Comparison of ENCODE assay signal across 39 cellular contexts in the genomic region with DNA sequence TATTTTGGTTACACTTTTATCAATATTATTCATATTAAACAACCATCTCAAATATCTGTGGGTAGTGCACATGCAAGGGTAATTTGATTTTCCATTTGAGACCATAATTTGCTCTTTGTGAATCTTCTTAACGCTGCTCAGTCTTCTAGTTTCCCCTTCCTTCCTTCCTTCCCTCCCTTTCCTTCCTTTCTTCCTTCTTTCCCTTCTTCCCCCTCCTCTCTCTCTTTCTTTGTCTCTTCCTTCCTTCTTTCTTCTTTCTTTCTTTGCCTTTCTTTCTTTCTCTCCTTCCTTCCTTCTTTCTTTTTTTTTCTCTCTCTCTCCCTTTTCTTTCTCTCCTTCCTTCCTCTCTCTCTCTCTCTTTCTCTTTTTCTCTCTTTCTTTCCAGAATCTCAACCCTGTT. TPM values are rescaled to one million over a fixed set of nuclear protein-coding genes. Genes with fewer than 3 reads are reported as not detected.
"Had no signal": no experiment of that assay in that cellular context is flagged by ENCODE, and none has a peak within 500 bp of the region (broad histone marks: within the 10 kb centered on the region; RNA-seq: fewer than 3 reads in every experiment).

No MANE protein-coding gene starts in this region.

- H3K4me3 ChIP-seq: ascending aorta, cardiac muscle cell had no signal

- H3K27ac ChIP-seq: ascending aorta, cardiac muscle cell, VCaP had no signal

- H3K36me3 Mint-ChIP-seq: activated CD8-positive, alpha-beta memory T cell treated with anti-CD3 and anti-CD28 coated beads, Interleukin-2, amount 10 ng/mL, durations not matched to agents 7 days and 5 days; activated naive CD4-positive, alpha-beta T cell treated with anti-CD3 and anti-CD28 coated beads, Interleukin-2, amount 10 ng/mL, durations not matched to agents 7 days and 5 days; activated naive CD4-positive, alpha-beta T cell treated with anti-CD3 and anti-CD28 coated beads, Interleukin-2, amount 50 U/mL, for 24 hours; activated naive CD8-positive, alpha-beta T cell; activated naive CD8-positive, alpha-beta T cell treated with anti-CD3 and anti-CD28 coated beads, Interleukin-2, amount 10 ng/mL, durations not matched to agents 7 days and 5 days; brain; T-cell had no signal

- H3K27me3 ChIP-seq: ascending aorta, cardiac muscle cell had no signal

- H3K9me3 ChIP-seq: ascending aorta had no signal

- H3K4me3 Mint-ChIP-seq: activated B cell treated with CpG ODN at 0.5 μM for 24 hours; activated CD4-positive, alpha-beta memory T cell treated with anti-CD3 and anti-CD28 coated beads, Interleukin-2, amount 10 ng/mL, durations not matched to agents 7 days and 5 days; activated CD4-positive, alpha-beta T cell treated with anti-CD3 and anti-CD28 coated beads for 36 hours; activated CD4-positive, alpha-beta T cell treated with anti-CD3 and anti-CD28 coated beads, Interleukin-2, amount 10 ng/mL, durations not matched to agents 7 days and 5 days; activated CD8-positive, alpha-beta memory T cell treated with anti-CD3 and anti-CD28 coated beads, Interleukin-2, amount 10 ng/mL, durations not matched to agents 7 days and 5 days; activated CD8-positive, alpha-beta T cell treated with anti-CD3 and anti-CD28 coated beads, Interleukin-2, amount 10 ng/mL, durations not matched to agents 7 days and 5 days; activated naive CD4-positive, alpha-beta T cell treated with anti-CD3 and anti-CD28 coated beads, Interleukin-2, amount 10 ng/mL, durations not matched to agents 7 days and 5 days; activated naive CD4-positive, alpha-beta T cell treated with anti-CD3 and anti-CD28 coated beads, Interleukin-2, amount 50 U/mL, for 24 hours; activated naive CD8-positive, alpha-beta T cell; activated naive CD8-positive, alpha-beta T cell treated with anti-CD3 and anti-CD28 coated beads, Interleukin-2, amount 10 ng/mL, durations not matched to agents 7 days and 5 days; activated naive CD8-positive, alpha-beta T cell treated with anti-CD3 and anti-CD28 coated beads, Interleukin-2, amount 50 U/mL, for 24 hours; activated T-cell treated with anti-CD3 and anti-CD28 coated beads, Interleukin-2, amount 50 U/mL, for 24 hours; brain; central memory CD8-positive, alpha-beta T cell; T-cell; T-helper 2 cell treated with Interferon-gamma antibody and Interleukin-4, amounts not matched to agents 5 μg/mL and 100 μg/mL, for 36 hours had no signal

- DNase-seq: activated B cell treated with CpG ODN at 0.5 μM for 24 hours; activated CD4-positive, alpha-beta memory T cell treated with anti-CD3 and anti-CD28 coated beads, Interleukin-2, amount 10 ng/mL, durations not matched to agents 7 days and 5 days; activated CD4-positive, alpha-beta T cell treated with anti-CD3 and anti-CD28 coated beads for 1 hour; activated CD4-positive, alpha-beta T cell treated with anti-CD3 and anti-CD28 coated beads for 36 hours; activated CD4-positive, alpha-beta T cell treated with anti-CD3 and anti-CD28 coated beads for 48 hours; activated CD4-positive, alpha-beta T cell treated with anti-CD3 and anti-CD28 coated beads, Interleukin-2, amount 10 ng/mL, durations not matched to agents 7 days and 5 days; activated CD4-positive, alpha-beta T cell treated with anti-CD3 and anti-CD28 coated beads, Interleukin-2, amount 50 U/mL, for 48 hours; activated CD8-positive, alpha-beta memory T cell treated with anti-CD3 and anti-CD28 coated beads for 24 hours; activated CD8-positive, alpha-beta memory T cell treated with anti-CD3 and anti-CD28 coated beads, Interleukin-2, amount 10 ng/mL, durations not matched to agents 7 days and 5 days; activated CD8-positive, alpha-beta memory T cell treated with anti-CD3 and anti-CD28 coated beads, Interleukin-2, amount 50 U/mL, for 48 hours; activated CD8-positive, alpha-beta T cell treated with anti-CD3 and anti-CD28 coated beads, Interleukin-2, amount 10 ng/mL, durations not matched to agents 7 days and 5 days; activated effector memory CD4-positive, alpha-beta T cell treated with Interleukin-2 at 50 U/mL for 16 hours; activated gamma-delta T cell; activated naive CD4-positive, alpha-beta T cell treated with anti-CD3 and anti-CD28 coated beads, Interleukin-2, amount 10 ng/mL, durations not matched to agents 7 days and 5 days; activated naive CD4-positive, alpha-beta T cell treated with Interleukin-2 at 50 U/mL for 16 hours; activated naive CD8-positive, alpha-beta T cell treated with anti-CD3 and anti-CD28 coated beads, Interleukin-2, amount 10 ng/mL, durations not matched to agents 7 days and 5 days; activated naive CD8-positive, alpha-beta T cell treated with anti-CD3 and anti-CD28 coated beads, Interleukin-2, amount 50 U/mL, for 24 hours; activated T-cell treated with anti-CD3 and anti-CD28 coated beads, Interleukin-2, amount 50 U/mL, for 24 hours; activated T-cell treated with anti-CD3 and anti-CD28 coated beads, Interleukin-2, amount 50 U/mL, for 48 hours; amygdala; anterior cingulate cortex; caudate nucleus; cerebellar nuclear complex; T-cell; T-helper 2 cell; T-helper 9 cell had no signal

- FAIRE-seq: bronchial epithelial cell, TTC549 had no signal

- ATAC-seq: activated CD4-positive, alpha-beta T cell treated with anti-CD3 and anti-CD28 coated beads for 36 hours; activated CD8-positive, alpha-beta memory T cell treated with anti-CD3 and anti-CD28 coated beads, Interleukin-2, amount 10 ng/mL, durations not matched to agents 7 days and 5 days; activated CD8-positive, alpha-beta T cell treated with anti-CD3 and anti-CD28 coated beads, Interleukin-2, amount 10 ng/mL, durations not matched to agents 7 days and 5 days; activated naive CD8-positive, alpha-beta T cell treated with anti-CD3 and anti-CD28 coated beads, Interleukin-2, amount 50 U/mL, for 24 hours; T-cell had no signal

- H3K36me3 ChIP-seq: ascending aorta, cardiac muscle cell had no signal

- H3K27ac Mint-ChIP-seq: activated B cell treated with CpG ODN at 0.5 μM for 24 hours; activated CD4-positive, alpha-beta memory T cell treated with anti-CD3 and anti-CD28 coated beads, Interleukin-2, amount 10 ng/mL, durations not matched to agents 7 days and 5 days; activated CD4-positive, alpha-beta T cell treated with anti-CD3 and anti-CD28 coated beads for 36 hours; activated CD4-positive, alpha-beta T cell treated with anti-CD3 and anti-CD28 coated beads, Interleukin-2, amount 10 ng/mL, durations not matched to agents 7 days and 5 days; activated CD8-positive, alpha-beta memory T cell treated with anti-CD3 and anti-CD28 coated beads, Interleukin-2, amount 10 ng/mL, durations not matched to agents 7 days and 5 days; activated CD8-positive, alpha-beta T cell treated with anti-CD3 and anti-CD28 coated beads, Interleukin-2, amount 10 ng/mL, durations not matched to agents 7 days and 5 days; activated naive CD4-positive, alpha-beta T cell treated with anti-CD3 and anti-CD28 coated beads, Interleukin-2, amount 10 ng/mL, durations not matched to agents 7 days and 5 days; activated naive CD4-positive, alpha-beta T cell treated with anti-CD3 and anti-CD28 coated beads, Interleukin-2, amount 50 U/mL, for 24 hours; activated naive CD8-positive, alpha-beta T cell; activated naive CD8-positive, alpha-beta T cell treated with anti-CD3 and anti-CD28 coated beads, Interleukin-2, amount 10 ng/mL, durations not matched to agents 7 days and 5 days; activated naive CD8-positive, alpha-beta T cell treated with anti-CD3 and anti-CD28 coated beads, Interleukin-2, amount 50 U/mL, for 24 hours; activated T-cell treated with anti-CD3 and anti-CD28 coated beads, Interleukin-2, amount 50 U/mL, for 24 hours; activated T-helper 2 cell treated with anti-CD3 and anti-CD28 coated beads, Interferon-gamma antibody, Interleukin-2, Interleukin-4, amounts not matched to agents 10 μg/mL and 5 μg/mL and 100 μg/mL, durations not matched to agents 14 hours and 24 hours and 36 hours; brain; T-cell; T-helper 2 cell treated with Interferon-gamma antibody and Interleukin-4, amounts not matched to agents 5 μg/mL and 100 μg/mL, for 36 hours had no signal

- H3K27me3 Mint-ChIP-seq: activated CD4-positive, alpha-beta T cell treated with anti-CD3 and anti-CD28 coated beads for 36 hours; activated naive CD4-positive, alpha-beta T cell treated with anti-CD3 and anti-CD28 coated beads, Interleukin-2, amount 50 U/mL, for 24 hours; activated naive CD8-positive, alpha-beta T cell; activated T-cell treated with anti-CD3 and anti-CD28 coated beads, Interleukin-2, amount 50 U/mL, for 24 hours had no signal

RNA-seq across cellular contexts. Expression of gene C1QTNF5, which starts 10.4 kb away (rescaled TPM):
- total RNA-seq: activated B cell treated with CpG ODN at 0.5 μM for 24 hours; activated CD4-positive, alpha-beta memory T cell treated with anti-CD3 and anti-CD28 coated beads, Interleukin-2, amount 10 ng/mL, durations not matched to agents 7 days and 5 days; activated CD4-positive, alpha-beta T cell treated with anti-CD3 and anti-CD28 coated beads for 36 hours; activated CD4-positive, alpha-beta T cell treated with anti-CD3 and anti-CD28 coated beads, Interleukin-2, amount 10 ng/mL, durations not matched to agents 7 days and 5 days; activated CD8-positive, alpha-beta memory T cell treated with anti-CD3 and anti-CD28 coated beads, Interleukin-2, amount 10 ng/mL, durations not matched to agents 7 days and 5 days; activated CD8-positive, alpha-beta T cell treated with anti-CD3 and anti-CD28 coated beads, Interleukin-2, amount 10 ng/mL, durations not matched to agents 7 days and 5 days; activated naive CD8-positive, alpha-beta T cell treated with anti-CD3 and anti-CD28 coated beads, Interleukin-2, amount 10 ng/mL, durations not matched to agents 7 days and 5 days; activated T-helper 2 cell treated with anti-CD3 and anti-CD28 coated beads, Interferon-gamma antibody, Interleukin-2, Interleukin-4, amounts not matched to agents 10 μg/mL and 5 μg/mL and 100 μg/mL, durations not matched to agents 14 hours and 24 hours and 36 hours; T-cell; T-helper 1 cell treated with Interleukin-12 subunit alpha and Interleukin-12 subunit beta and Interleukin-4 antibody, amounts not matched to agents 30 ng/mL and 1 ng/mL, for 36 hours had no signal

RNA-seq across cellular contexts. Expression of gene MFRP, which starts 16.3 kb away (rescaled TPM):
- total RNA-seq: activated B cell treated with CpG ODN at 0.5 μM for 24 hours; activated CD4-positive, alpha-beta memory T cell treated with anti-CD3 and anti-CD28 coated beads, Interleukin-2, amount 10 ng/mL, durations not matched to agents 7 days and 5 days; activated CD4-positive, alpha-beta T cell treated with anti-CD3 and anti-CD28 coated beads for 36 hours; activated CD4-positive, alpha-beta T cell treated with anti-CD3 and anti-CD28 coated beads, Interleukin-2, amount 10 ng/mL, durations not matched to agents 7 days and 5 days; activated CD8-positive, alpha-beta memory T cell treated with anti-CD3 and anti-CD28 coated beads, Interleukin-2, amount 10 ng/mL, durations not matched to agents 7 days and 5 days; activated CD8-positive, alpha-beta T cell treated with anti-CD3 and anti-CD28 coated beads, Interleukin-2, amount 10 ng/mL, durations not matched to agents 7 days and 5 days; activated naive CD8-positive, alpha-beta T cell treated with anti-CD3 and anti-CD28 coated beads, Interleukin-2, amount 10 ng/mL, durations not matched to agents 7 days and 5 days; activated T-helper 2 cell treated with anti-CD3 and anti-CD28 coated beads, Interferon-gamma antibody, Interleukin-2, Interleukin-4, amounts not matched to agents 10 μg/mL and 5 μg/mL and 100 μg/mL, durations not matched to agents 14 hours and 24 hours and 36 hours; ascending aorta; bronchial epithelial cell; cardiac muscle cell; chondrocyte; T-cell; T-helper 1 cell treated with Interleukin-12 subunit alpha and Interleukin-12 subunit beta and Interleukin-4 antibody, amounts not matched to agents 30 ng/mL and 1 ng/mL, for 36 hours had no signal
- polyA plus RNA-seq: cardiac muscle cell had no signal

RNA-seq across cellular contexts. Expression of gene USP2, which starts 51.3 kb away (rescaled TPM):
- total RNA-seq: ascending aorta had no signal
